ENCODE assay signal across 30 cellular contexts in genomic region chr2:47535991-47536390, GRCh38. TPM values are rescaled to one million over a fixed set of nuclear protein-coding genes. Genes with fewer than 3 reads are reported as not detected.
A peak's percentile ranks its signal among the peaks of the same experiment; 100 is the strongest.
DNase-seq lines count a peak whose midpoint lies in the region; ATAC-seq and TF ChIP-seq lines count a peak whose summit lies in the region.
"Had no signal": no experiment of that assay in that cellular context is flagged by ENCODE, and none has a peak within 500 bp of the region (broad histone marks: within the 10 kb centered on the region; RNA-seq: fewer than 3 reads in every experiment).

No MANE protein-coding gene starts in this region.

- H2AK5ac ChIP-seq in mesenchymal stem cell (ENCODE audit: low read length, severe bottlenecking) = no peak overlapping the region

- ATAC-seq in GM19455 (IDR thresholded peaks at IDR 0.05; ENCODE audit: unreplicated experiment) = no peak
- ATAC-seq: activated CD8-positive, alpha-beta memory T cell treated with anti-CD3 and anti-CD28 coated beads, Interleukin-2, amount 10 ng/mL, durations not matched to agents 7 days and 5 days; activated T-cell treated with anti-CD3 and anti-CD28 coated beads, Interleukin-2, amount 50 U/mL, for 72 hours; body of pancreas; GM12878; K562; left lobe of liver; pancreas; stimulated activated naive B cell treated with anti-CD40 and anti-IgM and Interleukin-4, amounts not matched to agents 10 μg/mL and 1 μg/mL and 100 μg/mL, for 72 hours; T-cell; upper lobe of right lung had no signal

- no peak overlapping the region for H2BK12ac ChIP-seq in mesenchymal stem cell (ENCODE audit: low read length in 2 of 2)

- 20% methylated on average over 2 of the region's 2 CpGs for WGBS in mesenchymal stem cell

- no peaks in the 10 kb centered on the region for H3K79me1 ChIP-seq in mesenchymal stem cell (replicated peaks; ENCODE audit: low read length, poor library complexity, severe bottlenecking)

- no peak overlapping the region for H4K91ac ChIP-seq in mesenchymal stem cell (ENCODE audit: low read length)

- in situ Hi-C loops in brain microvascular endothelial cell (cut with HindIII; ENCODE audit: low pct_ligation_motif_present, low sequenced_read_pairs) = no loop called here

- no peak overlapping the region for H3K4me3 ChIP-seq in OCI-LY1 (ENCODE audit: low read depth, low read length, poor library complexity, severe bottlenecking)
- no peak overlapping the region for H3K4me3 ChIP-seq in brain microvascular endothelial cell (ENCODE audit: low read depth, low read length)
- H3K4me3 ChIP-seq in mesenchymal stem cell (ENCODE audit: insufficient read depth in 1 of 2, low read depth in 1 of 2, low read length in 2 of 2) = no peak overlapping the region
- H3K4me3 ChIP-seq: body of pancreas, GM12878, K562, neural progenitor cell, pancreas, SJSA1, upper lobe of right lung had no signal

- H3K9me3 ChIP-seq in OCI-LY1 (ENCODE audit: low read length) = no peaks in the 10 kb centered on the region
- no peaks in the 10 kb centered on the region for H3K9me3 ChIP-seq in mesenchymal stem cell (ENCODE audit: control insufficient read depth, low read length)
- H3K9me3 ChIP-seq: body of pancreas, pancreas, SJSA1, upper lobe of right lung had no signal

- no peak overlapping the region for H2BK5ac ChIP-seq in mesenchymal stem cell (ENCODE audit: low read depth, low read length, poor library complexity, severe bottlenecking)

- H2BK120ac ChIP-seq in mesenchymal stem cell (ENCODE audit: low read depth, low read length) = no peak overlapping the region

- H4K20me1 ChIP-seq in OCI-LY1 (ENCODE audit: insufficient read depth, low read length) = no peaks in the 10 kb centered on the region

- no peaks in the 10 kb centered on the region for H3K9me2 ChIP-seq in OCI-LY1 (ENCODE audit: low read depth, low read length)

- H2BK15ac ChIP-seq in mesenchymal stem cell (ENCODE audit: low read depth, poor library complexity, severe bottlenecking) = no peak overlapping the region

- peaks cover 34% of the 10 kb centered on the region for H3K36me3 ChIP-seq in OCI-LY1 (ENCODE audit: insufficient read depth, low read length)
- H3K36me3 ChIP-seq in brain microvascular endothelial cell (replicated peaks) = no peaks in the 10 kb centered on the region
- H3K36me3 ChIP-seq in mesenchymal stem cell (ENCODE audit: control insufficient read depth in 1 of 2, insufficient read depth in 2 of 2, low read depth in 1 of 2, low read length in 2 of 2) = no peaks in the 10 kb centered on the region
- H3K36me3 ChIP-seq: neural progenitor cell, pancreas, SJSA1, upper lobe of right lung had no signal

- H3K4me2 ChIP-seq in OCI-LY1 (ENCODE audit: low read length) (no peak overlapping the region), mesenchymal stem cell (ENCODE audit: low read length, poor library complexity, severe bottlenecking) (no peak overlapping the region)
- H3K4me2 ChIP-seq: neural progenitor cell had no signal

- H3K27ac ChIP-seq in OCI-LY1 (ENCODE audit: low read depth, low read length, poor library complexity, severe bottlenecking) = peak overlapping the region; percentile 9
- no peak overlapping the region for H3K27ac ChIP-seq in brain microvascular endothelial cell
- H3K27ac ChIP-seq in mesenchymal stem cell (ENCODE audit: low read length, poor library complexity, severe bottlenecking) = no peak overlapping the region
- H3K27ac ChIP-seq: body of pancreas, neural progenitor cell, pancreas, SJSA1, upper lobe of right lung had no signal

- no peaks in the 10 kb centered on the region for H3K79me2 ChIP-seq in OCI-LY1 (ENCODE audit: insufficient read depth, low read length)

- DNase-seq in ELR (ENCODE audit: low read depth) = peak; percentile 37
- DNase-seq in brain microvascular endothelial cell = peak; percentile 41
- peak; percentile 14 for DNase-seq in mesenchymal stem cell
- DNase-seq in NCI-H345 treated with DMSO at 0.1 percent for 48 hours (lab: John Stamatoyannopoulos, UW; ENCODE audit: unreplicated experiment) = no peak
- DNase-seq in activated gamma-delta T cell (lab: John Stamatoyannopoulos, UW) = no peak
- DNase-seq in activated CD4-positive, alpha-beta T cell treated with anti-CD3 and anti-CD28 coated beads, Interleukin-2, amount 50 U/mL, for 4 hours = no peak
- DNase-seq: activated CD4-positive, CD25-positive, alpha-beta regulatory T cell; activated CD8-positive, alpha-beta memory T cell treated with anti-CD3 and anti-CD28 coated beads, Interleukin-2, amount 10 ng/mL, durations not matched to agents 7 days and 5 days; activated naive CD4-positive, alpha-beta T cell treated with anti-CD3 and anti-CD28 coated beads for 36 hours; activated T-cell treated with anti-CD3 and anti-CD28 coated beads, Interleukin-2, amount 50 U/mL, for 72 hours; CD8-positive, alpha-beta memory T cell; immature natural killer cell; NCI-H1092 treated with DMSO at 0.1 percent for 48 hours; NCI-H1694 treated with DMSO at 0.1 percent for 48 hours; NCI-H82; retina; small intestine; stimulated activated naive B cell treated with anti-CD40 and anti-IgM and Interleukin-4, amounts not matched to agents 10 μg/mL and 1 μg/mL and 100 μg/mL, for 72 hours; substantia nigra; T-cell; upper lobe of right lung had no signal

- H3K9ac ChIP-seq in OCI-LY1 (ENCODE audit: low read length) (no peak overlapping the region; the same call in 1 of the 2 replicates), mesenchymal stem cell (ENCODE audit: low read length) (no peak overlapping the region)
- H3K9ac ChIP-seq: neural progenitor cell had no signal

- H3K23ac ChIP-seq in mesenchymal stem cell (ENCODE audit: low read length in 2 of 2) = no peak overlapping the region

- TF ChIP-seq CTCF in OCI-LY1 (IDR thresholded peaks at IDR 0.05; ENCODE audit: low read length) (no peak), brain microvascular endothelial cell (IDR thresholded peaks at IDR 0.05; ENCODE audit: low read depth, low read length, missing control alignments) (no peak)

- no peak overlapping the region for H3K18ac ChIP-seq in mesenchymal stem cell (ENCODE audit: low read depth in 1 of 2, low read length in 2 of 2)

- H3K27me3 ChIP-seq in OCI-LY1 (ENCODE audit: insufficient read depth, low read length) (no peaks in the 10 kb centered on the region), brain microvascular endothelial cell (replicated peaks) (no peaks in the 10 kb centered on the region), mesenchymal stem cell (ENCODE audit: control insufficient read depth in 1 of 2, insufficient read depth in 1 of 2, low read length in 2 of 2) (peaks cover 0 to 21% of the 10 kb centered on the region in 2 experiments)
- H3K27me3 ChIP-seq: body of pancreas, neural progenitor cell, pancreas, SJSA1, upper lobe of right lung had no signal

- H3K14ac ChIP-seq in mesenchymal stem cell (ENCODE audit: low read length in 2 of 2) = peak overlapping the region in 1 of 2 experiments; percentile 58

- H3K4me1 ChIP-seq in OCI-LY1 (ENCODE audit: insufficient read depth, low read length, severe bottlenecking) = peaks cover 27% of the 10 kb centered on the region
- peaks cover 28% of the 10 kb centered on the region for H3K4me1 ChIP-seq in mesenchymal stem cell (ENCODE audit: control insufficient read depth, insufficient read depth, low read depth, low read length)
- H3K4me1 ChIP-seq: body of pancreas, pancreas, upper lobe of right lung had no signal

- H2AFZ ChIP-seq in OCI-LY1 (ENCODE audit: low read length) = no peak overlapping the region
- H2AFZ ChIP-seq in mesenchymal stem cell (ENCODE audit: low read depth, low read length) = no peak overlapping the region
- H2AFZ ChIP-seq: neural progenitor cell had no signal

- H3F3A ChIP-seq in OCI-LY1 (ENCODE audit: insufficient read depth, low read length) = no peaks in the 10 kb centered on the region

- H3K4ac ChIP-seq in mesenchymal stem cell (ENCODE audit: low read depth in 1 of 2, low read length in 2 of 2) = no peak overlapping the region

- H4K8ac ChIP-seq in mesenchymal stem cell (ENCODE audit: low read length) = no peak overlapping the region

RNA-seq across cellular contexts. Expression of gene KCNK12, which starts 34.8 kb away (rescaled TPM):
- polyA plus RNA-seq in mesenchymal stem cell (2013, experiment 1 of 2) = 1.7 TPM
- 1.9 TPM for polyA plus RNA-seq in mesenchymal stem cell (2013, experiment 2 of 2)

Comparison
In these comparisons a context has a peak if more than half of its experiments do, and no peak if none do; other contexts are left out.
1. DNase-seq: peak in ELR (single experiment), brain microvascular endothelial cell (single experiment) and mesenchymal stem cell (single experiment); none in NCI-H345 treated with DMSO at 0.1 percent for 48 hours (single experiment), activated gamma-delta T cell (single experiment) and activated CD4-positive, alpha-beta T cell treated with anti-CD3 and anti-CD28 coated beads, Interleukin-2, amount 50 U/mL, for 4 hours (0 of 2).